17 cellular contexts compared by ENCODE assay signal in genomic region chr1:27547220-27548116, GRCh38. TPM values are rescaled to one million over a fixed set of nuclear protein-coding genes. Genes with fewer than 3 reads are reported as not detected.
DNase-seq lines count a peak whose midpoint lies in the region; ATAC-seq, FAIRE-seq and TF ChIP-seq lines count a peak whose summit lies in the region.
"Had no signal": no experiment of that assay in that cellular context is flagged by ENCODE, and none has a peak within 500 bp of the region (broad histone marks: within the 10 kb centered on the region; RNA-seq: fewer than 3 reads in every experiment).

No MANE protein-coding gene starts in this region.

- TF ChIP-seq CTCF in GM12874 (IDR thresholded peaks at IDR 0.05; ENCODE audit: insufficient read depth, low read depth, low read length), result 0 out of 2 replicates have a peak, but pooled peaks have one; percentile 25
- 0 out of 2 replicates have a peak, but pooled peaks have one; percentile 16 for TF ChIP-seq CTCF in VCaP (conservative IDR thresholded peaks at IDR 0.05)
- no peak for TF ChIP-seq CTCF in gastroesophageal sphincter (IDR thresholded peaks at IDR 0.05)
- TF ChIP-seq CTCF in gastrocnemius medialis (IDR thresholded peaks at IDR 0.05 in 4 of 5, conservative IDR thresholded peaks at IDR 0.05 in 1 of 5), result peak in 1 of 5 experiments; percentile 13

- in situ Hi-C loops in gastrocnemius medialis (cut with MboI; ENCODE audit: low sequenced_read_pairs in 4 of 4), result no loop called here

- intact Hi-C loops in gastrocnemius medialis (cut with DNase I; ENCODE audit: low total_unique reads), result no loop called here

- no peak overlapping the region for H3K4me3 ChIP-seq in gastroesophageal sphincter
- no peak overlapping the region for H3K4me3 ChIP-seq in gastrocnemius medialis
- H3K4me3 ChIP-seq: MG63, ovary had no signal

- no peak for TF ChIP-seq EP300 in gastroesophageal sphincter (IDR thresholded peaks at IDR 0.05)

- FAIRE-seq in frontal cortex (lab: Jason Lieb, UNC), result no peak
- FAIRE-seq: G401.6 had no signal

- DNase-seq in gastrocnemius medialis (no peak), frontal cortex (ENCODE audit: low spot score in 2 of 2) (no peak), Ammon's horn (ENCODE audit: low spot score) (no peak)
- DNase-seq: activated CD8-positive, alpha-beta memory T cell treated with anti-CD3 and anti-CD28 coated beads for 24 hours; MG63; stimulated activated CD4-positive, alpha-beta T cell treated with anti-CD3 and anti-CD28 coated beads, Interleukin-2, amount 100 ng/mL, for 48 hours; stimulated activated naive CD4-positive, alpha-beta T cell; T-helper 1 cell had no signal

- 80 to 100% methylated on average over 1 of the region's 44 CpGs for WGBS in gastroesophageal sphincter (ENCODE audit: low coverage in 1 of 2), 2 donors

- TF ChIP-seq POLR2A in gastroesophageal sphincter (IDR thresholded peaks at IDR 0.05) (no peak), gastrocnemius medialis (IDR thresholded peaks at IDR 0.05) (no peak)

- no peaks in the 10 kb centered on the region for H3K9me3 ChIP-seq in gastroesophageal sphincter
- no peaks in the 10 kb centered on the region for H3K9me3 ChIP-seq in gastrocnemius medialis
- H3K9me3 ChIP-seq: MG63, ovary had no signal

- H3K27ac ChIP-seq in VCaP (no peak overlapping the region), gastroesophageal sphincter (peak overlapping the region in 3 of 4 donors; percentile 89 to 93 (median 90)), gastrocnemius medialis (peak overlapping the region; percentile 84 to 100 (median 94))
- H3K27ac ChIP-seq: C4-2B, HL-60 had no signal

- H3K4me1 ChIP-seq in gastroesophageal sphincter (peaks cover 9 to 56% (median 40%) of the 10 kb centered on the region in 3 donors), gastrocnemius medialis (peaks cover 42 to 47% of the 10 kb centered on the region in 2 donors)

- peaks cover 0 to 61% of the 10 kb centered on the region in 2 donors for H3K36me3 ChIP-seq in gastroesophageal sphincter
- peaks cover 0 to 46% of the 10 kb centered on the region in 2 donors for H3K36me3 ChIP-seq in gastrocnemius medialis
- H3K36me3 ChIP-seq: ovary had no signal

- H3K27me3 ChIP-seq in gastroesophageal sphincter (no peaks in the 10 kb centered on the region), gastrocnemius medialis (no peaks in the 10 kb centered on the region)
- H3K27me3 ChIP-seq: MG63, ovary had no signal

- ATAC-seq in gastroesophageal sphincter (no peak), gastrocnemius medialis (no peak), HG03280 (IDR thresholded peaks at IDR 0.05; ENCODE audit: unreplicated experiment) (no peak), GM19397 (IDR thresholded peaks at IDR 0.05; ENCODE audit: unreplicated experiment) (no peak)

RNA-seq across cellular contexts. Expression of gene AHDC1, which starts 56.5 kb away (rescaled TPM):
- 10 to 100 TPM; 18.2 to 50.3 (median 27.7) TPM for total RNA-seq in gastroesophageal sphincter
- 10 to 100 TPM; 22.2 to 57.9 (median 35.2) TPM for total RNA-seq in gastrocnemius medialis
- 10.6 TPM for total RNA-seq in frontal cortex

RNA-seq across cellular contexts. Expression of gene WASF2, which starts 57.5 kb away (rescaled TPM):
- total RNA-seq in gastroesophageal sphincter (100 to 1,000 TPM in 1 of 4 donors, 10 to 100 TPM in 3; 74.7 to 107 (median 79.8) TPM), gastrocnemius medialis (10 to 100 TPM; 10.6 to 16.7 (median 13.3) TPM), frontal cortex (4.5 TPM)

Comparison
In these comparisons a context has a peak if more than half of its experiments do, and no peak if none do; other contexts are left out.
1. CTCF ChIP-seq: peak in GM12874 (single experiment) and VCaP (single experiment); none in gastroesophageal sphincter (0 of 4).
2. RNA of gene WASF2, which starts 57.5 kb away (total RNA-seq): 74.7 to 107 TPM in gastroesophageal sphincter; 10.6 to 16.7 TPM in gastrocnemius medialis and 4.5 TPM in frontal cortex (single experiment); every median in the first group is over 4 times any median in the second.